19 cellular contexts compared by ENCODE assay signal in the genomic region with DNA sequence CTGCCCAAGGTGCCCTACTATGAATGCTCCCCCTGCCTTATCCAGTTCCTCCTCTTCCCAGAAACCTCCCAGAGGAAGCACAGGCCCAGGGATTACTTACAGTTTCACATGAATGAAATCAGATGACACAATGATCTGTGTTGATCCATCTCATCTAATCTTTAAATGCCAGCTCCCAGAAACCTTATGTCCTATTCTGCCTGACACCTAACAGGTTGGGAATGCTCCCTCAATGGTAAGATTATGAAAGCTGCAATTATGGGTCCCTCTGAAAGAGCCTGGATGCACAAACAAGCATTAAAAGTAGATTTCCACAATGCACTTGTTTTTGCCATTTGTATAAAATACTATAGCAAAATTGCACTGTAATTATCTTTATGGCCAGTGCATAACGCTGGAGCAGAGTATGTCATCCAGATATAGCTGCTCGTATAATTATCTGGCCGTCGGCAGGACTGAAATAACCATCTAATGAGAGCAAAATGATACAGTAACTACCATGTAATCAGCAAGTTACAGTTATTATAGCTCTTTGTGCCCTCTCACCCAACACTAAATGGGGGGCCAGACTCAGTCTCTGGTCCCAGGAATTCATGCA. TPM values are rescaled to one million over a fixed set of nuclear protein-coding genes. Genes with fewer than 3 reads are reported as not detected.
DNase-seq lines count a peak whose midpoint lies in the region; ATAC-seq, FAIRE-seq and TF ChIP-seq lines count a peak whose summit lies in the region.
"Had no signal": no experiment of that assay in that cellular context is flagged by ENCODE, and none has a peak within 500 bp of the region (broad histone marks: within the 10 kb centered on the region; RNA-seq: fewer than 3 reads in every experiment).

No MANE protein-coding gene starts in this region.

- ATAC-seq in CD4-positive, CD25-positive, alpha-beta regulatory T cell (ENCODE audit: low read depth in 2 of 2) = no peak
- ATAC-seq: SK-N-SH treated with all-trans-retinoic acid at 6 μM for 48 hours had no signal

- no peaks in the 10 kb centered on the region for H3K36me3 Mint-ChIP-seq in CD4-positive, CD25-positive, alpha-beta regulatory T cell

- H3K9me3 ChIP-seq in CD4-positive, CD25-positive, alpha-beta regulatory T cell (ENCODE audit: control insufficient read depth in 2 of 2, low read length in 2 of 2) = no peaks in the 10 kb centered on the region
- H3K9me3 ChIP-seq in KOPT-K1 (ENCODE audit: insufficient read depth, low read length, poor library complexity, severe bottlenecking) = no peaks in the 10 kb centered on the region
- H3K9me3 ChIP-seq in WERI-Rb-1 (ENCODE audit: severe bottlenecking) = no peaks in the 10 kb centered on the region

- H3K4me3 Mint-ChIP-seq in CD4-positive, CD25-positive, alpha-beta regulatory T cell = no peak overlapping the region

- peaks cover 16% of the 10 kb centered on the region for H3K4me1 ChIP-seq in CD4-positive, CD25-positive, alpha-beta regulatory T cell (ENCODE audit: control insufficient read depth, insufficient read depth, low read length, poor library complexity, severe bottlenecking)

- H3K27me3 ChIP-seq in CD4-positive, CD25-positive, alpha-beta regulatory T cell (ENCODE audit: control insufficient read depth, insufficient read depth, low read length) = peaks cover 6% of the 10 kb centered on the region
- no peaks in the 10 kb centered on the region for H3K27me3 ChIP-seq in WERI-Rb-1 (ENCODE audit: insufficient read depth, low read depth, severe bottlenecking)

- H3K36me3 ChIP-seq in CD4-positive, CD25-positive, alpha-beta regulatory T cell (ENCODE audit: control insufficient read depth, insufficient read depth, low read length) = no peaks in the 10 kb centered on the region
- H3K36me3 ChIP-seq in KOPT-K1 (ENCODE audit: insufficient read depth, low read length) = no peaks in the 10 kb centered on the region
- H3K36me3 ChIP-seq in WERI-Rb-1 = no peaks in the 10 kb centered on the region

- no peak for TF ChIP-seq CTCF in WERI-Rb-1 (IDR thresholded peaks at IDR 0.05; ENCODE audit: low read depth, low read length)

- no peak overlapping the region for H3K27ac ChIP-seq in CD4-positive, CD25-positive, alpha-beta regulatory T cell (ENCODE audit: insufficient read depth, low read length, poor library complexity, severe bottlenecking)
- H3K27ac ChIP-seq in KOPT-K1 (ENCODE audit: low read depth, low read length, poor library complexity, severe bottlenecking) = peak overlapping the region; percentile 18
- no peak overlapping the region for H3K27ac ChIP-seq in WERI-Rb-1
- H3K27ac ChIP-seq: GM23248 had no signal

- H3K9me3 Mint-ChIP-seq in CD4-positive, CD25-positive, alpha-beta regulatory T cell = no peaks in the 10 kb centered on the region

- peaks cover 21% of the 10 kb centered on the region for H3K27me3 Mint-ChIP-seq in CD4-positive, CD25-positive, alpha-beta regulatory T cell

- H3K4me3 ChIP-seq in CD4-positive, CD25-positive, alpha-beta regulatory T cell (ENCODE audit: low read depth, low read length) = no peak overlapping the region
- H3K4me3 ChIP-seq in WERI-Rb-1 (ENCODE audit: low read depth, low read length) = no peak overlapping the region
- H3K4me3 ChIP-seq: GM23248 had no signal

- FAIRE-seq in HTR-8/SVneo (lab: Jason Lieb, UNC) = no peak
- FAIRE-seq: G401.6 had no signal

- DNase-seq in NCI-H748 (lab: John Stamatoyannopoulos, UW; ENCODE audit: unreplicated experiment) (peak; percentile 40), NCI-H748 treated with DMSO at 0.1 percent for 48 hours (lab: John Stamatoyannopoulos, UW) (no peak), WERI-Rb-1 (peak; percentile 30), NCI-H187 (lab: John Stamatoyannopoulos, UW) (no peak), HTR-8/SVneo (ENCODE audit: insufficient read length, low spot score) (no peak), DMS153 (lab: John Stamatoyannopoulos, UW) (no peak)
- DNase-seq in CD4-positive, CD25-positive, alpha-beta regulatory T cell = no peak
- DNase-seq: DND-41, GM23248, NCI-H2029, NCI-H524, SHP77 treated with DMSO at 0.1 percent for 48 hours had no signal

- peaks cover 12 to 55% (median 16%) of the 10 kb centered on the region in 4 donors for H3K4me1 Mint-ChIP-seq in CD4-positive, CD25-positive, alpha-beta regulatory T cell

- peak overlapping the region in 2 of 3 donors; percentile 33 to 90 for H3K27ac Mint-ChIP-seq in CD4-positive, CD25-positive, alpha-beta regulatory T cell

RNA-seq across cellular contexts. Expression of a gene that starts 4.4 kb away (rescaled TPM):
- 8.6 TPM for total RNA-seq in CD4-positive, CD25-positive, alpha-beta regulatory T cell
- 1 to 10 TPM; 1.5 to 1.8 (median 1.7) TPM for polyA plus RNA-seq in CD4-positive, CD25-positive, alpha-beta regulatory T cell

RNA-seq across cellular contexts. Expression of a gene that starts 5.6 kb away (rescaled TPM):
- total RNA-seq in CD4-positive, CD25-positive, alpha-beta regulatory T cell = not detected
- not detected for polyA plus RNA-seq in CD4-positive, CD25-positive, alpha-beta regulatory T cell
- total RNA-seq: A172, GM23248, RPMI7951 had no signal
- polyA plus RNA-seq: BJ, GM23248 had no signal

RNA-seq across cellular contexts. Expression of a gene that starts 39.2 kb away (rescaled TPM):
- total RNA-seq in CD4-positive, CD25-positive, alpha-beta regulatory T cell = 0.32 TPM
- under 1 TPM in 1 of 4 donors, not detected in 3; 0.38 TPM for polyA plus RNA-seq in CD4-positive, CD25-positive, alpha-beta regulatory T cell
- total RNA-seq: A172, GM23248, RPMI7951 had no signal
- polyA plus RNA-seq: GM23248 had no signal

RNA-seq across cellular contexts. Expression of a gene that starts 53.3 kb away (rescaled TPM):
- 0.79 TPM for total RNA-seq in CD4-positive, CD25-positive, alpha-beta regulatory T cell
- polyA plus RNA-seq in CD4-positive, CD25-positive, alpha-beta regulatory T cell = under 1 TPM in 3 of 4 donors, not detected in 1; 0.10 to 0.56 (median 0.55) TPM
- total RNA-seq: A172, GM23248, LHCN-M2, RPMI7951 had no signal
- polyA plus RNA-seq: GM23248 had no signal

Comparison
In these comparisons a context has a peak if more than half of its experiments do, and no peak if none do; other contexts are left out.
1. DNase-seq: peak in NCI-H748 (single experiment) and WERI-Rb-1 (single experiment); none in NCI-H748 treated with DMSO at 0.1 percent for 48 hours (single experiment), CD4-positive, CD25-positive, alpha-beta regulatory T cell (0 of 3), NCI-H187 (0 of 2), HTR-8/SVneo (single experiment) and DMS153 (single experiment).